Comparison of ENCODE assay signal across 28 cellular contexts in the genomic region with DNA sequence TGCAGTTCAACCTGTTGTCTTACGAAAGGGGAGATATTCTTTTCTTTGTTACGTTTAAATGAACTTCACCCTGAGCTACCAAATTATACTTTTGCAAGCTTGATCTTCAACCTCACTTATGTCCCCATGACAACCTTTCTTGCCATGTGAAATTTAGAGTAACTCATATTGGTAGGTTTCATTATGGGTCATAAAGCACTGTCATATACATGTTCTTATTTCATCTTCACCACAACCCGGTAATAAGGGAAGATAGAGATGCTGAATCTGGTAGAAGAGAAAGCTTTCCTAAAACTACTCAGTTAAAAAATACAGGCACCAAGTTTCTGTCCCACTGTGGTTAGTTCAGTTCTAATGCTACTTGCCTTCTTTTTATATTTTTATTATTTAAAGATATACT.
"Had no signal": no experiment of that assay in that cellular context is flagged by ENCODE, and none has a peak within 500 bp of the region (broad histone marks: within the 10 kb centered on the region; RNA-seq: fewer than 3 reads in every experiment).

No MANE protein-coding gene starts in this region.

- H3K36me3 Mint-ChIP-seq: naive thymus-derived CD8-positive, alpha-beta T cell; neural progenitor cell; stimulated activated memory B cell treated with anti-CD40 and anti-IgM and Interleukin-4, amounts not matched to agents 10 μg/mL and 1 μg/mL and 100 μg/mL, for 72 hours had no signal

- H3K4me3 Mint-ChIP-seq: central memory CD8-positive, alpha-beta T cell; dendritic cell treated with granulocyte-macrophage colony-stimulating factor and Interleukin-4, amounts not matched to agents 40 ng/mL and 50 ng/mL, for 4 days; endodermal cell; naive thymus-derived CD8-positive, alpha-beta T cell; neural progenitor cell; stimulated activated memory B cell treated with anti-CD40 and anti-IgM and Interleukin-4, amounts not matched to agents 10 μg/mL and 1 μg/mL and 100 μg/mL, for 72 hours had no signal

- H3K27me3 Mint-ChIP-seq: central memory CD8-positive, alpha-beta T cell; dendritic cell treated with granulocyte-macrophage colony-stimulating factor and Interleukin-4, amounts not matched to agents 40 ng/mL and 50 ng/mL, for 4 days; naive thymus-derived CD8-positive, alpha-beta T cell; stimulated activated memory B cell treated with anti-CD40 and anti-IgM and Interleukin-4, amounts not matched to agents 10 μg/mL and 1 μg/mL and 100 μg/mL, for 72 hours had no signal

- ATAC-seq: esophagus mucosa; left lobe of liver; lower lobe of right lung; naive thymus-derived CD8-positive, alpha-beta T cell; psoas muscle; stimulated activated memory B cell treated with anti-CD40 and anti-IgM and Interleukin-4, amounts not matched to agents 10 μg/mL and 1 μg/mL and 100 μg/mL, for 72 hours; upper lobe of right lung had no signal

- H3K4me3 ChIP-seq: breast epithelium, lower lobe of right lung, neural progenitor cell, psoas muscle, sigmoid colon, suprapubic skin, tibial artery, upper lobe of right lung had no signal

- H3K36me3 ChIP-seq: breast epithelium, lower lobe of right lung, neural progenitor cell, sigmoid colon, suprapubic skin, tibial artery, upper lobe of right lung had no signal

- H3K9me3 Mint-ChIP-seq: central memory CD8-positive, alpha-beta T cell; dendritic cell treated with granulocyte-macrophage colony-stimulating factor and Interleukin-4, amounts not matched to agents 40 ng/mL and 50 ng/mL, for 4 days; endodermal cell; naive thymus-derived CD8-positive, alpha-beta T cell; neural progenitor cell; stimulated activated memory B cell treated with anti-CD40 and anti-IgM and Interleukin-4, amounts not matched to agents 10 μg/mL and 1 μg/mL and 100 μg/mL, for 72 hours had no signal

- H3K9me3 ChIP-seq: breast epithelium, lower lobe of right lung, psoas muscle, sigmoid colon, suprapubic skin, tibial artery, upper lobe of right lung had no signal

- H3K4me1 ChIP-seq: breast epithelium, lower lobe of right lung, parathyroid adenoma, psoas muscle, suprapubic skin, tibial artery, upper lobe of right lung had no signal

- DNase-seq: activated CD4-positive, alpha-beta T cell treated with anti-CD3 and anti-CD28 coated beads, Interleukin-2, amount 50 U/mL, for 4 hours; activated CD8-positive, alpha-beta memory T cell treated with anti-CD3 and anti-CD28 coated beads, Interleukin-2, amount 50 U/mL, for 4 hours; activated effector memory CD4-positive, alpha-beta T cell treated with Interleukin-2 at 50 U/mL for 16 hours; activated naive CD4-positive, alpha-beta T cell treated with Interleukin-2 at 50 U/mL for 16 hours; activated T-cell treated with anti-CD3 and anti-CD28 coated beads, Interleukin-2, amount 50 U/mL, for 1 hour; amygdala; endodermal cell; foreskin fibroblast; head of caudate nucleus; lower lobe of right lung; mesenchymal stem cell; naive thymus-derived CD8-positive, alpha-beta T cell; occipital lobe; psoas muscle; sigmoid colon; small intestine; stimulated activated CD4-positive, alpha-beta T cell treated with anti-CD3 and anti-CD28 coated beads, Interleukin-4, amount 100 ng/mL, for 24 hours; tibial artery; upper lobe of right lung had no signal

- H3K27ac ChIP-seq: breast epithelium, lower lobe of right lung, neural progenitor cell, parathyroid adenoma, psoas muscle, sigmoid colon, suprapubic skin, tibial artery, upper lobe of right lung had no signal

- H3K27ac Mint-ChIP-seq: dendritic cell treated with granulocyte-macrophage colony-stimulating factor and Interleukin-4, amounts not matched to agents 40 ng/mL and 50 ng/mL, for 4 days; endodermal cell; naive thymus-derived CD8-positive, alpha-beta T cell; neural progenitor cell; stimulated activated memory B cell treated with anti-CD40 and anti-IgM and Interleukin-4, amounts not matched to agents 10 μg/mL and 1 μg/mL and 100 μg/mL, for 72 hours had no signal

- H3K4me1 Mint-ChIP-seq: central memory CD8-positive, alpha-beta T cell; endodermal cell; stimulated activated memory B cell treated with anti-CD40 and anti-IgM and Interleukin-4, amounts not matched to agents 10 μg/mL and 1 μg/mL and 100 μg/mL, for 72 hours had no signal

- H3K27me3 ChIP-seq: breast epithelium, neural progenitor cell, sigmoid colon, suprapubic skin, tibial artery, upper lobe of right lung had no signal
